Comparison of ENCODE assay signal across 15 cellular contexts in genomic region chr11:102730944-102731343, GRCh38. TPM values are rescaled to one million over a fixed set of nuclear protein-coding genes. Genes with fewer than 3 reads are reported as not detected.
"Had no signal": no experiment of that assay in that cellular context is flagged by ENCODE, and none has a peak within 500 bp of the region (broad histone marks: within the 10 kb centered on the region; RNA-seq: fewer than 3 reads in every experiment).

No MANE protein-coding gene starts in this region.

RNA-seq across cellular contexts. Expression of gene MMP8, which starts 6.2 kb away (rescaled TPM):
- total RNA-seq: epithelial cell of proximal tubule; esophagus squamous epithelium; mucosa of descending colon; naive thymus-derived CD8-positive, alpha-beta T cell; osteocyte; pulmonary artery endothelial cell; thoracic aorta; transverse colon; vagina had no signal
- polyA plus RNA-seq: naive thymus-derived CD8-positive, alpha-beta T cell; neural cell had no signal

RNA-seq across cellular contexts. Expression of gene MMP27, which starts 25.4 kb away (rescaled TPM):
- total RNA-seq: epithelial cell of proximal tubule; liver; mammary epithelial cell; naive thymus-derived CD8-positive, alpha-beta T cell; osteocyte; pulmonary artery endothelial cell; sciatic nerve; skeletal muscle tissue; stomach; thoracic aorta; vagina had no signal
- polyA plus RNA-seq: liver; mammary epithelial cell; naive thymus-derived CD8-positive, alpha-beta T cell; neural cell; stomach had no signal

RNA-seq across cellular contexts. Expression of gene MMP10, which starts 49.5 kb away (rescaled TPM):
- total RNA-seq: esophagus squamous epithelium; liver; naive thymus-derived CD8-positive, alpha-beta T cell; osteocyte; sciatic nerve; skeletal muscle tissue; thoracic aorta; vagina had no signal
- polyA plus RNA-seq: liver; naive thymus-derived CD8-positive, alpha-beta T cell; neural cell had no signal
